8 cellular contexts compared by ENCODE assay signal in the genomic region with DNA sequence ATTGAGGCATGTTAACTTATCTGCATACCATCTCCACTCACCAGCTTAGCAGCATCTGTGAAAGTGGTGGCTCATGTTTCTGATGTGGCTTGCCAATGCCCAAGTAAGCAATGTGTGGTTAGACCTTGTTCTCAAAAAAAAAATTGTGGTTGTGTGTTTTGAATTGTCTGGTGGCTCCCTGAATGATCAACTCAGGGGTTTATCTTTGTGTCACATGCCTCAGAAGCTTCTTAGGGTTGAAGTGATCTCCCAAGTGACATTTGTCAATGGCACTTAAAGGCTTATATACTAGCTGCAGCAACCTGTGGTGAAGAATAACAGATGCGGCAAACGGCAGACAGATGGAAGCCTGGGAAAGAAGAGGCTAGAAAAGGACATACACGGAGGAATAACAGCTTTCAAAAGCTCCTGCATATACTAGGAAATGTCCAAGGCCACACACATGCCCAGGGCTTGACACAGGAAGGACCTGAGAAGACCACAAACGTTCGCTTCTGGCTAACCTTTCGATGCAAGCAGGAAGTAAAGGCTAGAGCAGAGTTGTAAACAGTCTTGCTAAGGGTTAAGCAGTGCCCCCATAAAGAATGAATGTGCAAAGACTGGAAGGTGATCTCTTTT. TPM values are rescaled to one million over a fixed set of nuclear protein-coding genes. Genes with fewer than 3 reads are reported as not detected.
DNase-seq lines count a peak whose midpoint lies in the region; ATAC-seq and TF ChIP-seq lines count a peak whose summit lies in the region.

No MANE protein-coding gene starts in this region.

- WGBS in prostate gland, result 52% methylated on average over 6 of the region's 6 CpGs
- 34 to 38% methylated on average over 6 of the region's 6 CpGs for WGBS in thyroid gland, 2 donors

- intact Hi-C loops in activated T-helper 1 cell treated with anti-CD3 and anti-CD28 coated beads, Interleukin-12 subunit alpha, Interleukin-12 subunit beta, Interleukin-2, Interleukin-4 antibody, amounts not matched to agents 30 ng/mL and 10 ng/mL and 1 ng/mL, durations not matched to agents 14 hours and 24 hours and 36 hours (cut with micrococcal nuclease), result loop anchor here (1.0 to 2.0 kb wide), 5 partner anchors 20 to 414 kb away; a partner anchor contains a TSS
- intact Hi-C loops in prostate gland (cut with DNase I) (no loop called here), thyroid gland (cut with DNase I) (no loop called here)

- H3K36me3 ChIP-seq in prostate gland (no peaks in the 10 kb centered on the region), thyroid gland (no peaks in the 10 kb centered on the region)

- H3K4me3 ChIP-seq in prostate gland (no peak overlapping the region), thyroid gland (replicated peaks in 1 of 3) (no peak overlapping the region)

- no peaks in the 10 kb centered on the region for H3K9me3 Mint-ChIP-seq in activated T-helper 1 cell treated with anti-CD3 and anti-CD28 coated beads, Interleukin-12 subunit alpha, Interleukin-12 subunit beta, Interleukin-2, Interleukin-4 antibody, amounts not matched to agents 30 ng/mL and 10 ng/mL and 1 ng/mL, durations not matched to agents 14 hours and 24 hours and 36 hours

- peaks cover 66% of the 10 kb centered on the region for H3K27me3 Mint-ChIP-seq in activated T-helper 1 cell treated with anti-CD3 and anti-CD28 coated beads, Interleukin-12 subunit alpha, Interleukin-12 subunit beta, Interleukin-2, Interleukin-4 antibody, amounts not matched to agents 30 ng/mL and 10 ng/mL and 1 ng/mL, durations not matched to agents 14 hours and 24 hours and 36 hours (ENCODE audit: insufficient read depth)

- H3K27me3 ChIP-seq in prostate gland (replicated peaks; ENCODE audit: insufficient read depth) (no peaks in the 10 kb centered on the region), thyroid gland (no peaks in the 10 kb centered on the region)

- H3K4me1 ChIP-seq in prostate gland (replicated peaks) (no peaks in the 10 kb centered on the region), thyroid gland (no peaks in the 10 kb centered on the region)

- peaks cover 2% of the 10 kb centered on the region for H3K36me3 Mint-ChIP-seq in activated T-helper 1 cell treated with anti-CD3 and anti-CD28 coated beads, Interleukin-12 subunit alpha, Interleukin-12 subunit beta, Interleukin-2, Interleukin-4 antibody, amounts not matched to agents 30 ng/mL and 10 ng/mL and 1 ng/mL, durations not matched to agents 14 hours and 24 hours and 36 hours (ENCODE audit: low read depth)

- peaks cover 31% of the 10 kb centered on the region for H3K4me1 Mint-ChIP-seq in activated T-helper 1 cell treated with anti-CD3 and anti-CD28 coated beads, Interleukin-12 subunit alpha, Interleukin-12 subunit beta, Interleukin-2, Interleukin-4 antibody, amounts not matched to agents 30 ng/mL and 10 ng/mL and 1 ng/mL, durations not matched to agents 14 hours and 24 hours and 36 hours (ENCODE audit: low read depth)

- TF ChIP-seq POLR2A in prostate gland (IDR thresholded peaks at IDR 0.05) (no peak), thyroid gland (IDR thresholded peaks at IDR 0.05) (no peak)

- H3K27ac ChIP-seq in prostate gland (no peak overlapping the region), thyroid gland (no peak overlapping the region)

- peak overlapping the region; percentile 90 for H3K27ac Mint-ChIP-seq in activated T-helper 1 cell treated with anti-CD3 and anti-CD28 coated beads, Interleukin-12 subunit alpha, Interleukin-12 subunit beta, Interleukin-2, Interleukin-4 antibody, amounts not matched to agents 30 ng/mL and 10 ng/mL and 1 ng/mL, durations not matched to agents 14 hours and 24 hours and 36 hours

- DNase-seq in NCI-H2107 treated with DMSO at 0.1 percent for 48 hours (lab: John Stamatoyannopoulos, UW; ENCODE audit: unreplicated experiment) (peak; percentile 93), amniotic stem cell (lab: John Stamatoyannopoulos, UW) (no peak), prostate gland (ENCODE audit: low spot score) (no peak), thyroid gland (no peak)
- DNase-seq in activated T-helper 1 cell treated with anti-CD3 and anti-CD28 coated beads, Interleukin-12 subunit alpha, Interleukin-12 subunit beta, Interleukin-2, Interleukin-4 antibody, amounts not matched to agents 30 ng/mL and 10 ng/mL and 1 ng/mL, durations not matched to agents 14 hours and 24 hours and 36 hours (ENCODE audit: low spot score), result peak; percentile 61
- peak; percentile 64 for DNase-seq in stimulated activated CD4-positive, alpha-beta T cell treated with anti-CD3 and anti-CD28 coated beads, Interleukin-1b, Interleukin-23, amount 100 ng/mL, for 48 hours

- H3K4me3 Mint-ChIP-seq in activated T-helper 1 cell treated with anti-CD3 and anti-CD28 coated beads, Interleukin-12 subunit alpha, Interleukin-12 subunit beta, Interleukin-2, Interleukin-4 antibody, amounts not matched to agents 30 ng/mL and 10 ng/mL and 1 ng/mL, durations not matched to agents 14 hours and 24 hours and 36 hours, result peak overlapping the region; percentile 23

- peak; percentile 81 for ATAC-seq in GM18519 (IDR thresholded peaks at IDR 0.05; ENCODE audit: low FRiP score, unreplicated experiment)
- peak; percentile 92 for ATAC-seq in HG02798 (IDR thresholded peaks at IDR 0.05; ENCODE audit: poor library complexity, unreplicated experiment)

- H3K9me3 ChIP-seq in prostate gland, result no peaks in the 10 kb centered on the region
- H3K9me3 ChIP-seq in thyroid gland, result no peaks in the 10 kb centered on the region

- TF ChIP-seq CTCF in prostate gland (IDR thresholded peaks at IDR 0.05) (no peak), thyroid gland (IDR thresholded peaks at IDR 0.05) (no peak)

RNA-seq across cellular contexts. Expression of a gene that starts 42.2 kb away (rescaled TPM):
- 3.4 and 3.5 TPM in 2 replicates for total RNA-seq in activated T-helper 1 cell treated with anti-CD3 and anti-CD28 coated beads, Interleukin-12 subunit alpha, Interleukin-12 subunit beta, Interleukin-2, Interleukin-4 antibody, amounts not matched to agents 30 ng/mL and 10 ng/mL and 1 ng/mL, durations not matched to agents 14 hours and 24 hours and 36 hours
- total RNA-seq in prostate gland (1 to 10 TPM; 1.6 to 4.8 TPM), thyroid gland (1 to 10 TPM; 5.9 to 9.0 (median 8.3) TPM)

Comparison
In these comparisons a context has a peak if more than half of its experiments do, and no peak if none do; other contexts are left out.
1. DNase-seq: peak in NCI-H2107 treated with DMSO at 0.1 percent for 48 hours (single experiment), activated T-helper 1 cell treated with anti-CD3 and anti-CD28 coated beads, Interleukin-12 subunit alpha, Interleukin-12 subunit beta, Interleukin-2, Interleukin-4 antibody, amounts not matched to agents 30 ng/mL and 10 ng/mL and 1 ng/mL, durations not matched to agents 14 hours and 24 hours and 36 hours (single experiment) and stimulated activated CD4-positive, alpha-beta T cell treated with anti-CD3 and anti-CD28 coated beads, Interleukin-1b, Interleukin-23, amount 100 ng/mL, for 48 hours (single experiment); none in amniotic stem cell (single experiment), prostate gland (single experiment) and thyroid gland (0 of 2).